ENCODE assay signal across 2 cellular contexts in the genomic region with DNA sequence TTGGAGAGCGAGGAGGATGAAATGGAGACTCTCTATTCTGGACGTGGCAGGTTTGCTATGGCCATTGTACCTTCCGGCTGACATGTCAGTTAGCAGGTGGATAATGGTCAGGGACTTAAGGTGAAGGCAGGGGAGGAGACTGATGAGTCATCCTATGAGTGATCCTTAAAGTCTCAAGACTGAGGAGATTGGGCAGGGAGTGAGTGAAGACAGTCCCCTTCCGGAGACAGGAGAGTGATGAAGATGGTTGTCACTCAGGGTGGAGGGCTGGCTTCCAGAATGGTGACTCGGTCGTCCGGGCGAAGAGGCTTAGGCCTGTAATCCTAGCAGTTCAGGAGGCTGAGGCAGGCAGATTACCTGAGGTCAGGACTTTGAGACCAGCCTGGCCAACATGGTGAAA.
A peak's percentile ranks its signal among the peaks of the same experiment; 100 is the strongest.
TF ChIP-seq lines count a peak whose summit lies in the region.

No MANE protein-coding gene starts in this region.

TF ChIP-seq in HCT116, 20 proteins besides CTCF, POLR2A, EP300 and RAD21:
- TF ChIP-seq ZNF274 (IDR thresholded peaks at IDR 0.05; ENCODE audit: low read depth, low read length) (no peak), JUND (IDR thresholded peaks at IDR 0.05) (peak; percentile 57; the same call in 1 of the 2 replicates), SRF (IDR thresholded peaks at IDR 0.05; ENCODE audit: low read depth) (no peak), YY1 (IDR thresholded peaks at IDR 0.05; ENCODE audit: extremely low read depth, insufficient replicate concordance, low read depth, low read length) (no peak), ELF1 (IDR thresholded peaks at IDR 0.05; ENCODE audit: borderline replicate concordance, low read depth) (no peak), FOSL1 (IDR thresholded peaks at IDR 0.05; ENCODE audit: low read depth) (peak; percentile 58)

TF ChIP-seq in endothelial cell of umbilical vein, 7 proteins besides CTCF, POLR2A, EP300 and RAD21:
- TF ChIP-seq JUN (IDR thresholded peaks at IDR 0.05; ENCODE audit: borderline replicate concordance, insufficient read depth, insufficient read length, low read depth) (peak; percentile 22), GATA2 (IDR thresholded peaks at IDR 0.05; ENCODE audit: insufficient read depth, insufficient read length, low read depth, low read length) (no peak), MAX (IDR thresholded peaks at IDR 0.05; ENCODE audit: insufficient read depth, insufficient read length) (no peak), FOS (IDR thresholded peaks at IDR 0.05; ENCODE audit: borderline replicate concordance, insufficient read depth, low read length) (no peak), EZH2 (IDR thresholded peaks at IDR 0.05; ENCODE audit: borderline replicate concordance, low read depth, low read length, severe bottlenecking) (no peak), POLR2AphosphoS5 (IDR thresholded peaks at IDR 0.05; ENCODE audit: insufficient read depth, low read depth, low read length) (no peak)
